Comparison of ENCODE assay signal across 2 cellular contexts in the genomic region with DNA sequence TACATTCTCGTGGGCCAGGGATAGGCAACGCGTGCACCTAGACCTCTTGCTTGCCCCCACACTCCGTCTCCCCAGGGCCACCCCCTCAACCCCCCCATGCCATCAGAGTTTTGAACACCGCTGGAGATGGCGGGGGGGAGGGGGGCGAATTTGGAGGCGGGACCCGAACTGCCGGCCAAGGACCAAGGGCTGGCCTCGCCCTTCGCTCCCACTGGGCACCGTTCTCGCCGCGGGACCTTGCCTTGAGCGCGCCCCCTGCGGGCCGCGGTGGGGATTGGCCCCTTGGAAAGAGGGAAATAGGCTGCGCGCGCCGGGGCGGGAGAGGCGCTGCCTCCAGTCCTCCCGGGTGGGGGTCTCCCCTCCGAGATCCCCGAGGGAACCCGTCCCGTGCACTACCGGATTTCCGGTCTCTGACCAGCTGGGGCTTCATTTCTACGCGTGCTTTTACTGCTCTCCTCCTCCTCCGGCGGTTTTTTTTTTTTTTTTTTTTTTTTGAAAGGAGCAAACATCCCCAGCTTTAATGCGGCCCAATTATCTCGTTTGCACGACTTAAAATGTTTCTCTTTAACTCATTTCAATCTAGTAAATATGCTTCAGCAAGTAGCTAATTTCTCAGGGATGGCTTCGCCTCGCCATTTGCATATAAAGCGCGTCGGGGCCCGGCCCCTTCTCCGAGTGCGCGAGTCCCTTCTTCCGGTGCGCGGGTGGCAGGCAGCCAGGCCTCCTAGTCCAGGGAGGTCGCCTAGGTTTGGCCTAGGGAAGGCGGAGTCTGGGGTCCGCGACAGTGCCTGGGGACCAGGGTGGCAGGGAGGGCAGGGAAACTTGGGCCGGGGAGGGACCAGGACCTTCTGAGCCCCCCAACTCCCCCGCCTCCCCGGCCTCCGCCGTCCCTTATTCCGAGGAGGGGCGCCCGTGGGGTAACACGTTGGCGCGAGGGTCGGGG.
TF ChIP-seq lines count a peak whose summit lies in the region.

No MANE protein-coding gene starts in this region.

TF ChIP-seq in HCT116, 20 proteins besides CTCF, POLR2A, EP300 and RAD21:
- no peak for TF ChIP-seq SP1 (IDR thresholded peaks at IDR 0.05; ENCODE audit: low read depth)
- TF ChIP-seq ZFX (IDR thresholded peaks at IDR 0.05): no peak
- no peak for TF ChIP-seq EZH2phosphoT487 (IDR thresholded peaks at IDR 0.05; ENCODE audit: borderline replicate concordance)
- TF ChIP-seq SIN3A (IDR thresholded peaks at IDR 0.05; ENCODE audit: low read depth): no peak

TF ChIP-seq in HepG2, 621 proteins besides CTCF, POLR2A, EP300 and RAD21 (continues in another document):
- TF ChIP-seq ARHGAP35 (CRISPR knock-in tag; IDR thresholded peaks at IDR 0.05; ENCODE audit: borderline replicate concordance) (no peak), ZNF550 (CRISPR knock-in tag; IDR thresholded peaks at IDR 0.05; ENCODE audit: borderline replicate concordance) (no peak), SP140L (CRISPR knock-in tag; IDR thresholded peaks at IDR 0.05; ENCODE audit: borderline replicate concordance) (no peak), CHD2 (IDR thresholded peaks at IDR 0.05; ENCODE audit: low read depth, low read length) (no peak), RARG (CRISPR knock-in tag; IDR thresholded peaks at IDR 0.05; ENCODE audit: low read depth) (no peak), ZNF12 (CRISPR knock-in tag; IDR thresholded peaks at IDR 0.05) (no peak), TAF1 (CRISPR knock-in tag; IDR thresholded peaks at IDR 0.05) (no peak), NKX3-1 (CRISPR knock-in tag; IDR thresholded peaks at IDR 0.05) (no peak), SMYD3 (CRISPR knock-in tag; IDR thresholded peaks at IDR 0.05) (no peak), TEAD2 (CRISPR knock-in tag; IDR thresholded peaks at IDR 0.05) (no peak), NAIF1 (CRISPR knock-in tag; IDR thresholded peaks at IDR 0.05; ENCODE audit: borderline replicate concordance) (no peak), ZMYM4 (CRISPR knock-in tag; IDR thresholded peaks at IDR 0.05) (peak; percentile 36; the same call in 1 of the 2 replicates), MBD4 (IDR thresholded peaks at IDR 0.05; ENCODE audit: borderline replicate concordance, low read length) (no peak), GZF1 (CRISPR knock-in tag; IDR thresholded peaks at IDR 0.05) (no peak), ISL2 (CRISPR knock-in tag; IDR thresholded peaks at IDR 0.05) (no peak), NCOA5 (CRISPR knock-in tag; IDR thresholded peaks at IDR 0.05) (no peak), HES4 (CRISPR knock-in tag; IDR thresholded peaks at IDR 0.05; ENCODE audit: borderline replicate concordance) (no peak), SMC3 (IDR thresholded peaks at IDR 0.05; ENCODE audit: low read length) (peak; percentile 31; the same call in 1 of the 2 replicates), RBAK (CRISPR knock-in tag; IDR thresholded peaks at IDR 0.05) (no peak), XRCC5 (optimal IDR thresholded peaks at IDR 0.05; ENCODE audit: low read length) (no peak), ZNF652 (CRISPR knock-in tag; IDR thresholded peaks at IDR 0.05; ENCODE audit: borderline replicate concordance, low read depth) (no peak), ZNF180 (CRISPR knock-in tag; IDR thresholded peaks at IDR 0.05; ENCODE audit: borderline replicate concordance, low read depth) (no peak), ZNF383 (CRISPR knock-in tag; IDR thresholded peaks at IDR 0.05; ENCODE audit: borderline replicate concordance) (0 out of 2 replicates have a peak, but pooled peaks have one; percentile 47), ZNF354B (CRISPR knock-in tag; IDR thresholded peaks at IDR 0.05) (no peak), ZFP36L1 (CRISPR knock-in tag; IDR thresholded peaks at IDR 0.05) (no peak), BCL6 (CRISPR knock-in tag; IDR thresholded peaks at IDR 0.05) (no peak)
- TF ChIP-seq, protein P1, sequence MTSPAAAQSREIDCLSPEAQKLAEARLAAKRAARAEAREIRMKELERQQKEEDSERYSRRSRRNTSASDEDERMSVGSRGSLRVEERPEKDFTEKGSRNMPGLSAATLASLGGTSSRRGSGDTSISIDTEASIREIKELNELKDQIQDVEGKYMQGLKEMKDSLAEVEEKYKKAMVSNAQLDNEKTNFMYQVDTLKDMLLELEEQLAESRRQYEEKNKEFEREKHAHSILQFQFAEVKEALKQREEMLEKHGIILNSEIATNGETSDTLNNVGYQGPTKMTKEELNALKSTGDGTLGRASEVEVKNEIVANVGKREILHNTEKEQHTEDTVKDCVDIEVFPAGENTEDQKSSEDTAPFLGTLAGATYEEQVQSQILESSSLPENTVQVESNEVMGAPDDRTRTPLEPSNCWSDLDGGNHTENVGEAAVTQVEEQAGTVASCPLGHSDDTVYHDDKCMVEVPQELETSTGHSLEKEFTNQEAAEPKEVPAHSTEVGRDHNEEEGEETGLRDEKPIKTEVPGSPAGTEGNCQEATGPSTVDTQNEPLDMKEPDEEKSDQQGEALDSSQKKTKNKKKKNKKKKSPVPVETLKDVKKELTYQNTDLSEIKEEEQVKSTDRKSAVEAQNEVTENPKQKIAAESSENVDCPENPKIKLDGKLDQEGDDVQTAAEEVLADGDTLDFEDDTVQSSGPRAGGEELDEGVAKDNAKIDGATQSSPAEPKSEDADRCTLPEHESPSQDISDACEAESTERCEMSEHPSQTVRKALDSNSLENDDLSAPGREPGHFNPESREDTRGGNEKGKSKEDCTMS (CRISPR knock-in tag; conservative IDR thresholded peaks at IDR 0.05): no peak
- TF ChIP-seq, protein P2, sequence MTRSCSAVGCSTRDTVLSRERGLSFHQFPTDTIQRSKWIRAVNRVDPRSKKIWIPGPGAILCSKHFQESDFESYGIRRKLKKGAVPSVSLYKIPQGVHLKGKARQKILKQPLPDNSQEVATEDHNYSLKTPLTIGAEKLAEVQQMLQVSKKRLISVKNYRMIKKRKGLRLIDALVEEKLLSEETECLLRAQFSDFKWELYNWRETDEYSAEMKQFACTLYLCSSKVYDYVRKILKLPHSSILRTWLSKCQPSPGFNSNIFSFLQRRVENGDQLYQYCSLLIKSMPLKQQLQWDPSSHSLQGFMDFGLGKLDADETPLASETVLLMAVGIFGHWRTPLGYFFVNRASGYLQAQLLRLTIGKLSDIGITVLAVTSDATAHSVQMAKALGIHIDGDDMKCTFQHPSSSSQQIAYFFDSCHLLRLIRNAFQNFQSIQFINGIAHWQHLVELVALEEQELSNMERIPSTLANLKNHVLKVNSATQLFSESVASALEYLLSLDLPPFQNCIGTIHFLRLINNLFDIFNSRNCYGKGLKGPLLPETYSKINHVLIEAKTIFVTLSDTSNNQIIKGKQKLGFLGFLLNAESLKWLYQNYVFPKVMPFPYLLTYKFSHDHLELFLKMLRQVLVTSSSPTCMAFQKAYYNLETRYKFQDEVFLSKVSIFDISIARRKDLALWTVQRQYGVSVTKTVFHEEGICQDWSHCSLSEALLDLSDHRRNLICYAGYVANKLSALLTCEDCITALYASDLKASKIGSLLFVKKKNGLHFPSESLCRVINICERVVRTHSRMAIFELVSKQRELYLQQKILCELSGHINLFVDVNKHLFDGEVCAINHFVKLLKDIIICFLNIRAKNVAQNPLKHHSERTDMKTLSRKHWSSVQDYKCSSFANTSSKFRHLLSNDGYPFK (CRISPR knock-in tag; IDR thresholded peaks at IDR 0.05; ENCODE audit: borderline replicate concordance): no peak
- TF ChIP-seq, protein P3, sequence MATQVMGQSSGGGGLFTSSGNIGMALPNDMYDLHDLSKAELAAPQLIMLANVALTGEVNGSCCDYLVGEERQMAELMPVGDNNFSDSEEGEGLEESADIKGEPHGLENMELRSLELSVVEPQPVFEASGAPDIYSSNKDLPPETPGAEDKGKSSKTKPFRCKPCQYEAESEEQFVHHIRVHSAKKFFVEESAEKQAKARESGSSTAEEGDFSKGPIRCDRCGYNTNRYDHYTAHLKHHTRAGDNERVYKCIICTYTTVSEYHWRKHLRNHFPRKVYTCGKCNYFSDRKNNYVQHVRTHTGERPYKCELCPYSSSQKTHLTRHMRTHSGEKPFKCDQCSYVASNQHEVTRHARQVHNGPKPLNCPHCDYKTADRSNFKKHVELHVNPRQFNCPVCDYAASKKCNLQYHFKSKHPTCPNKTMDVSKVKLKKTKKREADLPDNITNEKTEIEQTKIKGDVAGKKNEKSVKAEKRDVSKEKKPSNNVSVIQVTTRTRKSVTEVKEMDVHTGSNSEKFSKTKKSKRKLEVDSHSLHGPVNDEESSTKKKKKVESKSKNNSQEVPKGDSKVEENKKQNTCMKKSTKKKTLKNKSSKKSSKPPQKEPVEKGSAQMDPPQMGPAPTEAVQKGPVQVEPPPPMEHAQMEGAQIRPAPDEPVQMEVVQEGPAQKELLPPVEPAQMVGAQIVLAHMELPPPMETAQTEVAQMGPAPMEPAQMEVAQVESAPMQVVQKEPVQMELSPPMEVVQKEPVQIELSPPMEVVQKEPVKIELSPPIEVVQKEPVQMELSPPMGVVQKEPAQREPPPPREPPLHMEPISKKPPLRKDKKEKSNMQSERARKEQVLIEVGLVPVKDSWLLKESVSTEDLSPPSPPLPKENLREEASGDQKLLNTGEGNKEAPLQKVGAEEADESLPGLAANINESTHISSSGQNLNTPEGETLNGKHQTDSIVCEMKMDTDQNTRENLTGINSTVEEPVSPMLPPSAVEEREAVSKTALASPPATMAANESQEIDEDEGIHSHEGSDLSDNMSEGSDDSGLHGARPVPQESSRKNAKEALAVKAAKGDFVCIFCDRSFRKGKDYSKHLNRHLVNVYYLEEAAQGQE (IDR thresholded peaks at IDR 0.05; ENCODE audit: borderline replicate concordance in 1 of 2, low read depth in 1 of 2, low read length in 2 of 2): no peak
- TF ChIP-seq, protein P4, sequence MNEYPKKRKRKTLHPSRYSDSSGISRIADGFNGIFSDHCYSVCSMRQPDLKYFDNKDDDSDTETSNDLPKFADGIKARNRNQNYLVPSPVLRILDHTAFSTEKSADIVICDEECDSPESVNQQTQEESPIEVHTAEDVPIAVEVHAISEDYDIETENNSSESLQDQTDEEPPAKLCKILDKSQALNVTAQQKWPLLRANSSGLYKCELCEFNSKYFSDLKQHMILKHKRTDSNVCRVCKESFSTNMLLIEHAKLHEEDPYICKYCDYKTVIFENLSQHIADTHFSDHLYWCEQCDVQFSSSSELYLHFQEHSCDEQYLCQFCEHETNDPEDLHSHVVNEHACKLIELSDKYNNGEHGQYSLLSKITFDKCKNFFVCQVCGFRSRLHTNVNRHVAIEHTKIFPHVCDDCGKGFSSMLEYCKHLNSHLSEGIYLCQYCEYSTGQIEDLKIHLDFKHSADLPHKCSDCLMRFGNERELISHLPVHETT (CRISPR knock-in tag; conservative IDR thresholded peaks at IDR 0.05): no peak
- TF ChIP-seq, protein P5, sequence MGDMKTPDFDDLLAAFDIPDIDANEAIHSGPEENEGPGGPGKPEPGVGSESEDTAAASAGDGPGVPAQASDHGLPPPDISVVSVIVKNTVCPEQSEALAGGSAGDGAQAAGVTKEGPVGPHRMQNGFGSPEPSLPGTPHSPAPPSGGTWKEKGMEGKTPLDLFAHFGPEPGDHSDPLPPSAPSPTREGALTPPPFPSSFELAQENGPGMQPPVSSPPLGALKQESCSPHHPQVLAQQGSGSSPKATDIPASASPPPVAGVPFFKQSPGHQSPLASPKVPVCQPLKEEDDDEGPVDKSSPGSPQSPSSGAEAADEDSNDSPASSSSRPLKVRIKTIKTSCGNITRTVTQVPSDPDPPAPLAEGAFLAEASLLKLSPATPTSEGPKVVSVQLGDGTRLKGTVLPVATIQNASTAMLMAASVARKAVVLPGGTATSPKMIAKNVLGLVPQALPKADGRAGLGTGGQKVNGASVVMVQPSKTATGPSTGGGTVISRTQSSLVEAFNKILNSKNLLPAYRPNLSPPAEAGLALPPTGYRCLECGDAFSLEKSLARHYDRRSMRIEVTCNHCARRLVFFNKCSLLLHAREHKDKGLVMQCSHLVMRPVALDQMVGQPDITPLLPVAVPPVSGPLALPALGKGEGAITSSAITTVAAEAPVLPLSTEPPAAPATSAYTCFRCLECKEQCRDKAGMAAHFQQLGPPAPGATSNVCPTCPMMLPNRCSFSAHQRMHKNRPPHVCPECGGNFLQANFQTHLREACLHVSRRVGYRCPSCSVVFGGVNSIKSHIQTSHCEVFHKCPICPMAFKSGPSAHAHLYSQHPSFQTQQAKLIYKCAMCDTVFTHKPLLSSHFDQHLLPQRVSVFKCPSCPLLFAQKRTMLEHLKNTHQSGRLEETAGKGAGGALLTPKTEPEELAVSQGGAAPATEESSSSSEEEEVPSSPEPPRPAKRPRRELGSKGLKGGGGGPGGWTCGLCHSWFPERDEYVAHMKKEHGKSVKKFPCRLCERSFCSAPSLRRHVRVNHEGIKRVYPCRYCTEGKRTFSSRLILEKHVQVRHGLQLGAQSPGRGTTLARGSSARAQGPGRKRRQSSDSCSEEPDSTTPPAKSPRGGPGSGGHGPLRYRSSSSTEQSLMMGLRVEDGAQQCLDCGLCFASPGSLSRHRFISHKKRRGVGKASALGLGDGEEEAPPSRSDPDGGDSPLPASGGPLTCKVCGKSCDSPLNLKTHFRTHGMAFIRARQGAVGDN (CRISPR knock-in tag; IDR thresholded peaks at IDR 0.05): peak; percentile 74
- TF ChIP-seq, protein P6, sequence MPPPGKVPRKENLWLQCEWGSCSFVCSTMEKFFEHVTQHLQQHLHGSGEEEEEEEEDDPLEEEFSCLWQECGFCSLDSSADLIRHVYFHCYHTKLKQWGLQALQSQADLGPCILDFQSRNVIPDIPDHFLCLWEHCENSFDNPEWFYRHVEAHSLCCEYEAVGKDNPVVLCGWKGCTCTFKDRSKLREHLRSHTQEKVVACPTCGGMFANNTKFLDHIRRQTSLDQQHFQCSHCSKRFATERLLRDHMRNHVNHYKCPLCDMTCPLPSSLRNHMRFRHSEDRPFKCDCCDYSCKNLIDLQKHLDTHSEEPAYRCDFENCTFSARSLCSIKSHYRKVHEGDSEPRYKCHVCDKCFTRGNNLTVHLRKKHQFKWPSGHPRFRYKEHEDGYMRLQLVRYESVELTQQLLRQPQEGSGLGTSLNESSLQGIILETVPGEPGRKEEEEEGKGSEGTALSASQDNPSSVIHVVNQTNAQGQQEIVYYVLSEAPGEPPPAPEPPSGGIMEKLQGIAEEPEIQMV (CRISPR knock-in tag; IDR thresholded peaks at IDR 0.05; ENCODE audit: low read depth): no peak
- TF ChIP-seq, protein P7, sequence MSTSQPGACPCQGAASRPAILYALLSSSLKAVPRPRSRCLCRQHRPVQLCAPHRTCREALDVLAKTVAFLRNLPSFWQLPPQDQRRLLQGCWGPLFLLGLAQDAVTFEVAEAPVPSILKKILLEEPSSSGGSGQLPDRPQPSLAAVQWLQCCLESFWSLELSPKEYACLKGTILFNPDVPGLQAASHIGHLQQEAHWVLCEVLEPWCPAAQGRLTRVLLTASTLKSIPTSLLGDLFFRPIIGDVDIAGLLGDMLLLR (CRISPR knock-in tag; IDR thresholded peaks at IDR 0.05): peak; percentile 67
- TF ChIP-seq, protein P8, sequence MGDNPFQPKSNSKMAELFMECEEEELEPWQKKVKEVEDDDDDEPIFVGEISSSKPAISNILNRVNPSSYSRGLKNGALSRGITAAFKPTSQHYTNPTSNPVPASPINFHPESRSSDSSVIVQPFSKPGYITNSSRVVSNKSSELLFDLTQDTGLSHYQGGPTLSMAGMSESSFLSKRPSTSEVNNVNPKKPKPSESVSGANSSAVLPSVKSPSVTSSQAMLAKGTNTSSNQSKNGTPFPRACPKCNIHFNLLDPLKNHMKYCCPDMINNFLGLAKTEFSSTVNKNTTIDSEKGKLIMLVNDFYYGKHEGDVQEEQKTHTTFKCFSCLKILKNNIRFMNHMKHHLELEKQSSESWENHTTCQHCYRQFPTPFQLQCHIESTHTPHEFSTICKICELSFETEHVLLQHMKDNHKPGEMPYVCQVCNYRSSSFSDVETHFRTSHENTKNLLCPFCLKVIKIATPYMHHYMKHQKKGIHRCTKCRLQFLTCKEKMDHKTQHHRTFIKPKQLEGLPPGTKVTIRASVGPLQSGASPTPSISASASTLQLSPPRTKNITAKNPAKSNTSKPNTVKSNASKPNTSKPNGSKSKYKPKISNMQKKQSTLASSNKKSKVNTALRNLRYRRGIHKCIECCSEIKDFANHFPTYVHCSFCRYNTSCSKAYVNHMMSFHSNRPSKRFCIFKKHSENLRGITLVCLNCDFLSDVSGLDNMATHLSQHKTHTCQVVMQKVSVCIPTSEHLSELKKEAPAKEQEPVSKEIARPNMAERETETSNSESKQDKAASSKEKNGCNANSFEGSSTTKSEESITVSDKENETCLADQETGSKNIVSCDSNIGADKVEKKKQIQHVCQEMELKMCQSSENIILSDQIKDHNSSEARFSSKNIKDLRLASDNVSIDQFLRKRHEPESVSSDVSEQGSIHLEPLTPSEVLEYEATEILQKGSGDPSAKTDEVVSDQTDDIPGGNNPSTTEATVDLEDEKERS (CRISPR knock-in tag; IDR thresholded peaks at IDR 0.05): no peak
